ENCODE assay signal across 9 cellular contexts in genomic region chr16:70706948-70707465, GRCh38. TPM values are rescaled to one million over a fixed set of nuclear protein-coding genes. Genes with fewer than 3 reads are reported as not detected.
A peak's percentile ranks its signal among the peaks of the same experiment; 100 is the strongest.
DNase-seq lines count a peak whose midpoint lies in the region; ATAC-seq and TF ChIP-seq lines count a peak whose summit lies in the region.
"Had no signal": no experiment of that assay in that cellular context is flagged by ENCODE, and none has a peak within 500 bp of the region (broad histone marks: within the 10 kb centered on the region; RNA-seq: fewer than 3 reads in every experiment).

No MANE protein-coding gene starts in this region.

- no peak overlapping the region for H2AK5ac ChIP-seq in H9 (ENCODE audit: insufficient read length, low read length)

- no peak overlapping the region for H2BK20ac ChIP-seq in H9 (ENCODE audit: low read depth, low read length, poor library complexity, severe bottlenecking)

- no peaks in the 10 kb centered on the region for H3K9me3 Mint-ChIP-seq in osteocyte (ENCODE audit: unreplicated experiment)
- no peaks in the 10 kb centered on the region; a peak in 1 of 5 replicates for H3K9me3 Mint-ChIP-seq in H9

- H3K23ac ChIP-seq in H9 (ENCODE audit: insufficient read length, low read depth, low read length) = no peak overlapping the region

- H3K18ac ChIP-seq in H9 (ENCODE audit: insufficient read length, low read depth, low read length) = no peak overlapping the region

- no peak overlapping the region for H4K8ac ChIP-seq in H9 (replicated peaks; ENCODE audit: insufficient read length, low read depth, low read length)

- H3K27me3 ChIP-seq in Panc1 (ENCODE audit: control insufficient read depth, insufficient read depth, low read length) (no peaks in the 10 kb centered on the region), H7 (ENCODE audit: control insufficient read depth, insufficient read depth, low read length) (no peaks in the 10 kb centered on the region), H9 (ENCODE audit: insufficient read depth, low read length) (no peaks in the 10 kb centered on the region)

- no peaks in the 10 kb centered on the region for H3K23me2 ChIP-seq in H9 (ENCODE audit: insufficient read length, low read depth, low read length, poor library complexity, severe bottlenecking)

- H3K79me2 ChIP-seq in H9 (ENCODE audit: insufficient read depth, low read length) = no peaks in the 10 kb centered on the region

- H3K9ac ChIP-seq in H9 (ENCODE audit: extremely low read depth, insufficient read length, low read length) = no peak overlapping the region

- H3K36me3 ChIP-seq in Panc1 (ENCODE audit: control insufficient read depth, insufficient read depth, low read length) = no peaks in the 10 kb centered on the region
- no peaks in the 10 kb centered on the region for H3K36me3 ChIP-seq in H7 (replicated peaks; ENCODE audit: control insufficient read depth, insufficient read depth, low read length)

- H3K27me3 Mint-ChIP-seq in osteocyte (ENCODE audit: unreplicated experiment) (no peaks in the 10 kb centered on the region), H9 (ENCODE audit: low read depth) (no peaks in the 10 kb centered on the region; the same call in 1 of the 2 replicates)

- in situ Hi-C loops in Panc1 (cut with HindIII; ENCODE audit: low pct_unique_long_range_greater_than_20kb, low sequenced_read_pairs) = no loop called here

- no peak overlapping the region for H3T11ph ChIP-seq in H9 (ENCODE audit: low read length)

- H3K4me1 Mint-ChIP-seq in osteocyte (ENCODE audit: unreplicated experiment) = peaks cover 85% of the 10 kb centered on the region
- H3K4me1 Mint-ChIP-seq in H9 = peaks cover 46 to 49% of the 10 kb centered on the region in 2 experiments

- H3K4me2 ChIP-seq in H9 (ENCODE audit: insufficient read depth, insufficient read length, low read length) = no peak overlapping the region

- H3K79me1 ChIP-seq in H9 (ENCODE audit: insufficient read depth, low read depth, low read length, poor library complexity, severe bottlenecking) = no peaks in the 10 kb centered on the region

- intact Hi-C loops in Panc1 (cut with micrococcal nuclease; ENCODE audit: unreplicated experiment) = no loop called here

- H3K9me3 ChIP-seq in Panc1 (ENCODE audit: control insufficient read depth, insufficient read depth, low read depth, low read length) = no peaks in the 10 kb centered on the region
- H3K9me3 ChIP-seq in H9 (ENCODE audit: control insufficient read depth, low read depth, low read length) = no peaks in the 10 kb centered on the region

- H4K20me1 ChIP-seq in H9 (ENCODE audit: control insufficient read depth, insufficient read depth, insufficient read length) = no peaks in the 10 kb centered on the region

- peaks cover 14% of the 10 kb centered on the region for H3K4me1 ChIP-seq in Panc1 (ENCODE audit: control insufficient read depth, insufficient read depth, low read length)
- H3K4me1 ChIP-seq in H9 (ENCODE audit: insufficient read depth, low read length) = peaks cover 2% of the 10 kb centered on the region; the same call in 1 of the 2 replicates

- peak overlapping the region; percentile 89 for H3K27ac Mint-ChIP-seq in osteocyte (ENCODE audit: unreplicated experiment)
- H3K27ac Mint-ChIP-seq in H9 = peak overlapping the region in 1 of 3 experiments; percentile 18; a peak in 2 of 7 replicates

- no peak for TF ChIP-seq CTCF in AG10803 (conservative IDR thresholded peaks at IDR 0.05; ENCODE audit: low read length)
- no peak for TF ChIP-seq CTCF in Panc1 (IDR thresholded peaks at IDR 0.05)
- no peak for TF ChIP-seq CTCF in osteocyte (IDR thresholded peaks at IDR 0.05)
- TF ChIP-seq CTCF in H9 (conservative IDR thresholded peaks at IDR 0.05) = no peak

- H3K4me3 Mint-ChIP-seq in osteocyte (ENCODE audit: unreplicated experiment) (no peak overlapping the region), H9 (no peak overlapping the region)

- CTCF ChIA-PET in Panc1 (lab: Charles Lee) = no interaction called here

- no CpG with 5 or more reads among the region's 7 CpGs for WGBS in H9 (ENCODE audit: extremely low coverage, insufficient read length, low lambda C conversion rate)

- H3K36me3 Mint-ChIP-seq in osteocyte (ENCODE audit: unreplicated experiment) (peaks cover 8% of the 10 kb centered on the region), H9 (ENCODE audit: insufficient read depth in 1 of 3, low read depth in 3 of 3) (peaks cover 4 to 9% (median 8%) of the 10 kb centered on the region in 3 experiments; a peak in 4 of 7 replicates)

- H2BK120ac ChIP-seq in H9 (ENCODE audit: low read depth, low read length, poor library complexity, severe bottlenecking) = no peak overlapping the region

- no peak overlapping the region for H2BK12ac ChIP-seq in H9 (ENCODE audit: insufficient read length, low read depth, low read length)

- no TSS peak for BruUV-seq in Panc1 (replicated peaks; lab: Mats Ljungman, UMichigan)

- H2BK5ac ChIP-seq in H9 (ENCODE audit: insufficient read length, low read length) = no peak overlapping the region

- no peak overlapping the region for H4K91ac ChIP-seq in H9 (ENCODE audit: insufficient read length, low read depth, low read length)

- ATAC-seq in Panc1 = peak; percentile 50

- peak; percentile 96 for DNase-seq in AG10803 (ENCODE audit: low read depth)
- DNase-seq in Panc1 (ENCODE audit: low read depth, low spot score) = no peak
- no peak for DNase-seq in epithelial cell of prostate (ENCODE audit: low read depth, low spot score)
- peak; percentile 94 for DNase-seq in osteocyte (ENCODE audit: extremely low spot score, unreplicated experiment)
- no peak for DNase-seq in mesenteric fat pad (ENCODE audit: low spot score)
- no peak for DNase-seq in H7
- DNase-seq in activated CD4-positive, CD25-positive, alpha-beta regulatory T cell (lab: John Stamatoyannopoulos, UW) = no peak
- no peak for DNase-seq in H9
- DNase-seq: activated CD8-positive, alpha-beta memory T cell treated with anti-CD3 and anti-CD28 coated beads, Interleukin-2, amount 50 U/mL, for 48 hours had no signal

- POLR2A ChIA-PET in Panc1 (lab: Charles Lee) = no interaction called here

- no peak overlapping the region for H3K14ac ChIP-seq in H9 (ENCODE audit: insufficient read depth, low read length)

- H3K4ac ChIP-seq in H9 (ENCODE audit: low read depth, low read length) = no peak overlapping the region

- peak overlapping the region; percentile 9; the same call in 1 of the 2 replicates for H3K4me3 ChIP-seq in AG10803 (ENCODE audit: low read length)
- no peak overlapping the region for H3K4me3 ChIP-seq in Panc1 (ENCODE audit: low read depth in 2 of 2, low read length in 2 of 2)
- H3K4me3 ChIP-seq in H7 (ENCODE audit: insufficient read depth, low read depth, low read length) = no peak overlapping the region

- H2AFZ ChIP-seq in H9 (ENCODE audit: low read length) = no peak overlapping the region

- H3K27ac ChIP-seq in Panc1 (ENCODE audit: low read length) (peak overlapping the region; percentile 48; the same call in 1 of the 2 replicates), epithelial cell of prostate (peak overlapping the region; percentile 59), H9 (ENCODE audit: insufficient read length, low read depth, low read length) (no peak overlapping the region)

- H2BK15ac ChIP-seq in H9 (ENCODE audit: low read depth, low read length) = no peak overlapping the region

- no peak overlapping the region for H3K56ac ChIP-seq in H9 (ENCODE audit: insufficient read length, low read depth, low read length)

- no peak overlapping the region for H4K5ac ChIP-seq in H9 (ENCODE audit: insufficient read length, low read depth, low read length)

RNA-seq across cellular contexts. Expression of gene MTSS2, which starts 21.2 kb away (rescaled TPM):
- total RNA-seq in Panc1 (2021; ENCODE audit: unreplicated experiment) (55.7 TPM), osteocyte (156 and 169 TPM in 2 replicates), mesenteric fat pad (50.3 TPM), H9 (2021) (41.0 and 42.5 TPM in 2 replicates)
- polyA plus RNA-seq in Panc1 (2012; ENCODE audit: insufficient read length) = 61.5 TPM
- total RNA-seq in H7 (2014; rRNA removed; shearing (Covaris generic)) = 30.7 and 44.8 TPM in 2 replicates

Comparison
In these comparisons a context has a peak if more than half of its experiments do, and no peak if none do; other contexts are left out.
1. DNase-seq: peak in AG10803 (single experiment) and osteocyte (single experiment); none in Panc1 (single experiment), epithelial cell of prostate (single experiment), mesenteric fat pad (single experiment), H7 (single experiment), activated CD4-positive, CD25-positive, alpha-beta regulatory T cell (0 of 4) and H9 (single experiment).